ENCODE assay signal across 11 cellular contexts in the genomic region with DNA sequence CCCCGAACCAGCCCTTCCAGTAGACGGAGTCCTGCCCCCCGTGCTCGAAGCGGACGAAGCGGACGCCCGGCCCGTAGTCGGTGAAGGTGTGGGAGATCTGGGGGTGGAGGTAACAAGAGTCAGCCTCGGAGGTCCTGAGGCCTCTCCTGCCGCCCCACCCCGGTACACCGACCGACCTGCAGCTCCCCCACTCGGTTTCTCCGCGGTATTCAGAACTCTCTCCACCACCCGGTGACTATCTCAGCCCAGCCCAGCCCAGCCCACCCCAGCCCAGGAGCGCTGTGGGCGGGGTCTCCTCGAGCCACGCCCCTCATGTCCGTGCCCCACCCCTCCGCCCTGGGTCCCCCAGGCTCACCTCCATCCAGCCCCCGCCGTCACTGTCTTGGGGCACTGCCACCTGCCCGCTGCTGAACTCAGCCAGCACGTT. TPM values are rescaled to one million over a fixed set of nuclear protein-coding genes. Genes with fewer than 3 reads are reported as not detected.
DNase-seq lines count a peak whose midpoint lies in the region; ATAC-seq and TF ChIP-seq lines count a peak whose summit lies in the region.
"Had no signal": no experiment of that assay in that cellular context is flagged by ENCODE, and none has a peak within 500 bp of the region (broad histone marks: within the 10 kb centered on the region; RNA-seq: fewer than 3 reads in every experiment).

No MANE protein-coding gene starts in this region.

- H3K4me1 Mint-ChIP-seq in activated naive CD4-positive, alpha-beta T cell treated with anti-CD3 and anti-CD28 coated beads, Interleukin-2, amount 10 ng/mL, durations not matched to agents 7 days and 5 days = peaks cover 26% of the 10 kb centered on the region

- H3K4me3 ChIP-seq in Peyer's patch = peak overlapping the region in 2 of 4 donors; percentile 6 to 31

- H3K4me3 Mint-ChIP-seq in activated naive CD4-positive, alpha-beta T cell treated with anti-CD3 and anti-CD28 coated beads, Interleukin-2, amount 10 ng/mL, durations not matched to agents 7 days and 5 days = no peak overlapping the region
- H3K4me3 Mint-ChIP-seq: T-helper 1 cell treated with Interleukin-12 subunit alpha and Interleukin-12 subunit beta and Interleukin-4 antibody, amounts not matched to agents 30 μg/mL and 1 μg/mL, for 36 hours had no signal

- H3K27me3 ChIP-seq in Peyer's patch = peaks cover 0 to 8% of the 10 kb centered on the region in 2 donors

- ATAC-seq in GM21447 (IDR thresholded peaks at IDR 0.05; ENCODE audit: unreplicated experiment) (no peak), omental fat pad (ENCODE audit: low FRiP score) (no peak), HG03097 (IDR thresholded peaks at IDR 0.05; ENCODE audit: low FRiP score, unreplicated experiment) (no peak)

- no peaks in the 10 kb centered on the region for H3K9me3 ChIP-seq in Peyer's patch

- H3K27ac ChIP-seq in Peyer's patch = no peak overlapping the region
- H3K27ac ChIP-seq: parathyroid adenoma had no signal

- H3K27ac Mint-ChIP-seq in activated naive CD4-positive, alpha-beta T cell treated with anti-CD3 and anti-CD28 coated beads, Interleukin-2, amount 10 ng/mL, durations not matched to agents 7 days and 5 days = no peak overlapping the region
- H3K27ac Mint-ChIP-seq: T-helper 1 cell treated with Interleukin-12 subunit alpha and Interleukin-12 subunit beta and Interleukin-4 antibody, amounts not matched to agents 30 μg/mL and 1 μg/mL, for 36 hours had no signal

- TF ChIP-seq CTCF in Peyer's patch (IDR thresholded peaks at IDR 0.05) (no peak), omental fat pad (IDR thresholded peaks at IDR 0.05) (no peak)

- peaks cover 4 to 31% (median 14%) of the 10 kb centered on the region in 4 donors for H3K4me1 ChIP-seq in Peyer's patch
- H3K4me1 ChIP-seq: parathyroid adenoma had no signal

- H3K9me3 Mint-ChIP-seq in activated naive CD4-positive, alpha-beta T cell treated with anti-CD3 and anti-CD28 coated beads, Interleukin-2, amount 10 ng/mL, durations not matched to agents 7 days and 5 days = no peaks in the 10 kb centered on the region
- H3K9me3 Mint-ChIP-seq: T-helper 1 cell treated with Interleukin-12 subunit alpha and Interleukin-12 subunit beta and Interleukin-4 antibody, amounts not matched to agents 30 μg/mL and 1 μg/mL, for 36 hours had no signal

- H3K27me3 Mint-ChIP-seq in activated naive CD4-positive, alpha-beta T cell treated with anti-CD3 and anti-CD28 coated beads, Interleukin-2, amount 10 ng/mL, durations not matched to agents 7 days and 5 days = peaks cover 61% of the 10 kb centered on the region

- peak in 2 of 3 donors; percentile 32 to 69 for DNase-seq in Peyer's patch
- DNase-seq in activated naive CD4-positive, alpha-beta T cell treated with anti-CD3 and anti-CD28 coated beads, Interleukin-2, amount 10 ng/mL, durations not matched to agents 7 days and 5 days = peak; percentile 49
- DNase-seq in iPS-NIHi7 (ENCODE audit: extremely low spot score) = peak; percentile 60
- DNase-seq in stimulated activated naive CD4-positive, alpha-beta T cell (lab: John Stamatoyannopoulos, UW) = peak in 4 of 6 experiments; percentile 21 to 54 (median 26)
- DNase-seq in OCI-M2 (lab: John Stamatoyannopoulos, UW; ENCODE audit: unreplicated experiment) = no peak
- DNase-seq in omental fat pad (ENCODE audit: low spot score) = no peak
- DNase-seq: KG1 had no signal

- CTCF ChIA-PET in activated naive CD4-positive, alpha-beta T cell treated with anti-CD3 and anti-CD28 coated beads, Interleukin-2, amount 10 ng/mL, durations not matched to agents 7 days and 5 days (lab: Charles Lee) = interaction anchor here (1.0 to 10.7 kb wide), 3 partner anchors 72 to 611 kb away, joined by 3 to 101 read pairs (median 79); no protein-coding TSS in a partner anchor

- no peaks in the 10 kb centered on the region for H3K36me3 Mint-ChIP-seq in activated naive CD4-positive, alpha-beta T cell treated with anti-CD3 and anti-CD28 coated beads, Interleukin-2, amount 10 ng/mL, durations not matched to agents 7 days and 5 days

- no peaks in the 10 kb centered on the region for H3K36me3 ChIP-seq in Peyer's patch

- no peak for TF ChIP-seq POLR2A in Peyer's patch (IDR thresholded peaks at IDR 0.05)

RNA-seq across cellular contexts. Expression of a gene that starts 5.5 kb away (rescaled TPM):
- total RNA-seq in Peyer's patch (1 to 10 TPM; 1.7 to 7.4 (median 2.8) TPM), omental fat pad (10 to 100 TPM in 1 of 4 donors, 1 to 10 TPM in 3; 1.1 to 24.3 (median 8.3) TPM)

RNA-seq across cellular contexts. Expression of a gene that starts 5.9 kb away (rescaled TPM):
- 10 to 100 TPM; 11.2 to 43.7 (median 15.0) TPM for total RNA-seq in Peyer's patch
- 10 to 100 TPM in 1 of 4 donors, 1 to 10 TPM in 3; 5.8 to 13.3 (median 9.6) TPM for total RNA-seq in omental fat pad

RNA-seq across cellular contexts. Expression of a gene that starts 15.3 kb away (rescaled TPM):
- total RNA-seq in Peyer's patch = 10 to 100 TPM in 2 of 4 donors, 1 to 10 TPM in 1, not detected in 1; 5.6 to 10.3 (median 10.3) TPM
- total RNA-seq in omental fat pad = 10 to 100 TPM in 3 of 4 donors, 1 to 10 TPM in 1; 5.9 to 16.3 (median 11.0) TPM

RNA-seq across cellular contexts. Expression of a gene that starts 32.2 kb away (rescaled TPM):
- total RNA-seq in Peyer's patch (10 to 100 TPM in 3 of 4 donors, 1 to 10 TPM in 1; 10.0 to 50.3 (median 11.5) TPM), omental fat pad (10 to 100 TPM; 20.2 to 41.3 (median 35.7) TPM)

RNA-seq across cellular contexts. Expression of a gene that starts 42.8 kb away (rescaled TPM):
- not detected for total RNA-seq in Peyer's patch
- total RNA-seq in omental fat pad = not detected

Comparison
In these comparisons a context has a peak if more than half of its experiments do, and no peak if none do; other contexts are left out.
1. DNase-seq: peak in Peyer's patch (2 of 3), activated naive CD4-positive, alpha-beta T cell treated with anti-CD3 and anti-CD28 coated beads, Interleukin-2, amount 10 ng/mL, durations not matched to agents 7 days and 5 days (single experiment), iPS-NIHi7 (single experiment) and stimulated activated naive CD4-positive, alpha-beta T cell (4 of 6); none in OCI-M2 (single experiment) and omental fat pad (single experiment).